In the genomic region with DNA sequence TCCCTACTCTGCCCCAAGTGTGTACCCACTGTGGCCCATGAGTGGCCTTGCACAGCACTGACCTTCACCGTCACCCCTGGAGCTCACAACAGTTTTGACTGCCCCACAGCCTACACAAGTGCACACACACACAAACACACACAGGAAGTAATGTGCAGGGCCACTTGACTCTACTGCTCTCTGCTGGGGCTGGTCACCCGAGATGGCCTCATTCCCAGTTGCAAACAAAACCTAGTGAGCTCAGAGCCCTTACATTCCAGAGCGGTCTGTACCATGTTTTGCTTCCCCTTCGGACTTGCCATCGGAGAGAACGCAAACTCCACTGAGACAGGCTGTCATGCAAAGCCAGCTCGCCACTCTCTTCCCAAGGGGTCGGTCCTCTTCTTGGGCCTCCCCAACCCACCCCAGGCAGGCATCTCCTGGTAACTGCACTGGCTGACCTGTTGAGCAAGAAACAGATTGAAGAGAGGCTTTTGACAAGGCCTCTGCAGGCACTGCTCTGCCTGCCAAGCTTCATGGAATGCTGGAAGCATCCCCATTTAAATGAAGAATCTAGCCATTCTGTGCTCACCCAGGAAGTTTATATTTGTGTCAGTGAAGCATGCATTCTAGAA, we compare ENCODE assay signal across 1 cellular context.
TF ChIP-seq lines count a peak whose summit lies in the region.

No MANE protein-coding gene starts in this region.

TF ChIP-seq in IMR-90, 13 proteins besides CTCF, POLR2A, EP300 and RAD21:
- TF ChIP-seq BHLHE40 (IDR thresholded peaks at IDR 0.05; ENCODE audit: low read depth, low read length) = no peak
- TF ChIP-seq CHD1 (IDR thresholded peaks at IDR 0.05; ENCODE audit: low read depth, low read length) = no peak
- no peak for TF ChIP-seq USF2 (IDR thresholded peaks at IDR 0.05; ENCODE audit: low read depth, low read length)
- TF ChIP-seq FOS (IDR thresholded peaks at IDR 0.05; ENCODE audit: low read depth, low read length) = no peak
- no peak for TF ChIP-seq NFE2L2 (IDR thresholded peaks at IDR 0.05; ENCODE audit: low read depth, low read length)
- TF ChIP-seq MXI1 (IDR thresholded peaks at IDR 0.05; ENCODE audit: borderline replicate concordance, low read depth, low read length) = no peak
- no peak for TF ChIP-seq CEBPB (IDR thresholded peaks at IDR 0.05; ENCODE audit: low read depth, low read length)
- TF ChIP-seq MAZ (IDR thresholded peaks at IDR 0.05; ENCODE audit: borderline replicate concordance, low read depth, low read length) = no peak
- TF ChIP-seq RFX5 (IDR thresholded peaks at IDR 0.05; ENCODE audit: low read depth, low read length) = no peak
- no peak for TF ChIP-seq ELK1 (IDR thresholded peaks at IDR 0.05; ENCODE audit: borderline replicate concordance, low read depth, low read length)
- no peak for TF ChIP-seq MAFK (IDR thresholded peaks at IDR 0.05; ENCODE audit: low read depth, low read length)
- TF ChIP-seq SMC3 (IDR thresholded peaks at IDR 0.05; ENCODE audit: low read depth, low read length) = no peak
- TF ChIP-seq RCOR1 (IDR thresholded peaks at IDR 0.05; ENCODE audit: insufficient replicate concordance, low read length) = no peak
